In the genomic region with DNA sequence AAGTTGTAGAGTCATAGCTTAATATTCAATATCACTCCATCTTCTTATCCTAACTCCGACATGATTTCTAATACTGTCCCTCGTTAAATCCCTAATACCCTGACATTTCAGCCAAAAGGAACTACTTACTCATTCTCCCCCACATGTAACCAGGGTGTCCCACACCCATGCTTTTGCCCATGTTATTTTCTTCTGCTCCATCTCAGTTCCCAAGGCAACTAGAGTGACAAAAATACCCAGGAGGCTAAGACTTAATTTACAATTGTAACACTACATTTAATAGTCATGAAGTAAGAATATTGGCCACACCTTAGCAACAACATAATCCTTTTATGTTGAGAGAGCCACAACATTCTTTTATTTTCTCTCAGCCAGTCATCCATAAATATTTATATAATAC, we compare ENCODE assay signal across 2 cellular contexts.
TF ChIP-seq lines count a peak whose summit lies in the region.

No MANE protein-coding gene starts in this region.

TF ChIP-seq in A549, 52 proteins besides CTCF, POLR2A, EP300 and RAD21:
- no peak for TF ChIP-seq JUN (IDR thresholded peaks at IDR 0.05)
- no peak for TF ChIP-seq TFCP2L1 (CRISPR knock-in tag; IDR thresholded peaks at IDR 0.05)
- no peak for TF ChIP-seq E2F6 (IDR thresholded peaks at IDR 0.05; ENCODE audit: borderline replicate concordance, low read depth)
- TF ChIP-seq NR3C1 (IDR thresholded peaks at IDR 0.05), result no peak
- TF ChIP-seq ESRRA (IDR thresholded peaks at IDR 0.05; ENCODE audit: borderline replicate concordance, low read length), result no peak
- no peak for TF ChIP-seq TP53 (CRISPR knock-in tag; IDR thresholded peaks at IDR 0.05)
- no peak for TF ChIP-seq CEBPB (IDR thresholded peaks at IDR 0.05)
- TF ChIP-seq EHF (CRISPR knock-in tag; IDR thresholded peaks at IDR 0.05), result no peak
- TF ChIP-seq BHLHE40 (IDR thresholded peaks at IDR 0.05; ENCODE audit: low read depth, low read length), result no peak
- TF ChIP-seq, protein P1, sequence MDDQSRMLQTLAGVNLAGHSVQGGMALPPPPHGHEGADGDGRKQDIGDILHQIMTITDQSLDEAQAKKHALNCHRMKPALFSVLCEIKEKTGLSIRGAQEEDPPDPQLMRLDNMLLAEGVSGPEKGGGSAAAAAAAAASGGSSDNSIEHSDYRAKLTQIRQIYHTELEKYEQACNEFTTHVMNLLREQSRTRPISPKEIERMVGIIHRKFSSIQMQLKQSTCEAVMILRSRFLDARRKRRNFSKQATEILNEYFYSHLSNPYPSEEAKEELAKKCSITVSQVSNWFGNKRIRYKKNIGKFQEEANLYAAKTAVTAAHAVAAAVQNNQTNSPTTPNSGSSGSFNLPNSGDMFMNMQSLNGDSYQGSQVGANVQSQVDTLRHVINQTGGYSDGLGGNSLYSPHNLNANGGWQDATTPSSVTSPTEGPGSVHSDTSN (IDR thresholded peaks at IDR 0.05), result no peak
- TF ChIP-seq PHF8 (IDR thresholded peaks at IDR 0.05; ENCODE audit: borderline replicate concordance, low read depth), result no peak
- no peak for TF ChIP-seq SMC3 (IDR thresholded peaks at IDR 0.05)
- TF ChIP-seq KDM5A (IDR thresholded peaks at IDR 0.05), result no peak
- no peak for TF ChIP-seq NFE2L2 (conservative IDR thresholded peaks at IDR 0.05; ENCODE audit: low read length)
- TF ChIP-seq, protein P2, sequence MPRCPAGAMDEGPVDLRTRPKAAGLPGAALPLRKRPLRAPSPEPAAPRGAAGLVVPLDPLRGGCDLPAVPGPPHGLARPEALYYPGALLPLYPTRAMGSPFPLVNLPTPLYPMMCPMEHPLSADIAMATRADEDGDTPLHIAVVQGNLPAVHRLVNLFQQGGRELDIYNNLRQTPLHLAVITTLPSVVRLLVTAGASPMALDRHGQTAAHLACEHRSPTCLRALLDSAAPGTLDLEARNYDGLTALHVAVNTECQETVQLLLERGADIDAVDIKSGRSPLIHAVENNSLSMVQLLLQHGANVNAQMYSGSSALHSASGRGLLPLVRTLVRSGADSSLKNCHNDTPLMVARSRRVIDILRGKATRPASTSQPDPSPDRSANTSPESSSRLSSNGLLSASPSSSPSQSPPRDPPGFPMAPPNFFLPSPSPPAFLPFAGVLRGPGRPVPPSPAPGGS (IDR thresholded peaks at IDR 0.05), result no peak
TF ChIP-seq in A549: peak in this region for 0.

TF ChIP-seq in SK-N-SH, 30 proteins besides CTCF, POLR2A, EP300 and RAD21:
- no peak for TF ChIP-seq POLR2AphosphoS5 (IDR thresholded peaks at IDR 0.05; ENCODE audit: low read depth, low read length)
- TF ChIP-seq, protein P3, sequence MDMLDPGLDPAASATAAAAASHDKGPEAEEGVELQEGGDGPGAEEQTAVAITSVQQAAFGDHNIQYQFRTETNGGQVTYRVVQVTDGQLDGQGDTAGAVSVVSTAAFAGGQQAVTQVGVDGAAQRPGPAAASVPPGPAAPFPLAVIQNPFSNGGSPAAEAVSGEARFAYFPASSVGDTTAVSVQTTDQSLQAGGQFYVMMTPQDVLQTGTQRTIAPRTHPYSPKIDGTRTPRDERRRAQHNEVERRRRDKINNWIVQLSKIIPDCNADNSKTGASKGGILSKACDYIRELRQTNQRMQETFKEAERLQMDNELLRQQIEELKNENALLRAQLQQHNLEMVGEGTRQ (IDR thresholded peaks at IDR 0.05; ENCODE audit: borderline replicate concordance, low read depth, low read length), result no peak
- TF ChIP-seq, protein P4, sequence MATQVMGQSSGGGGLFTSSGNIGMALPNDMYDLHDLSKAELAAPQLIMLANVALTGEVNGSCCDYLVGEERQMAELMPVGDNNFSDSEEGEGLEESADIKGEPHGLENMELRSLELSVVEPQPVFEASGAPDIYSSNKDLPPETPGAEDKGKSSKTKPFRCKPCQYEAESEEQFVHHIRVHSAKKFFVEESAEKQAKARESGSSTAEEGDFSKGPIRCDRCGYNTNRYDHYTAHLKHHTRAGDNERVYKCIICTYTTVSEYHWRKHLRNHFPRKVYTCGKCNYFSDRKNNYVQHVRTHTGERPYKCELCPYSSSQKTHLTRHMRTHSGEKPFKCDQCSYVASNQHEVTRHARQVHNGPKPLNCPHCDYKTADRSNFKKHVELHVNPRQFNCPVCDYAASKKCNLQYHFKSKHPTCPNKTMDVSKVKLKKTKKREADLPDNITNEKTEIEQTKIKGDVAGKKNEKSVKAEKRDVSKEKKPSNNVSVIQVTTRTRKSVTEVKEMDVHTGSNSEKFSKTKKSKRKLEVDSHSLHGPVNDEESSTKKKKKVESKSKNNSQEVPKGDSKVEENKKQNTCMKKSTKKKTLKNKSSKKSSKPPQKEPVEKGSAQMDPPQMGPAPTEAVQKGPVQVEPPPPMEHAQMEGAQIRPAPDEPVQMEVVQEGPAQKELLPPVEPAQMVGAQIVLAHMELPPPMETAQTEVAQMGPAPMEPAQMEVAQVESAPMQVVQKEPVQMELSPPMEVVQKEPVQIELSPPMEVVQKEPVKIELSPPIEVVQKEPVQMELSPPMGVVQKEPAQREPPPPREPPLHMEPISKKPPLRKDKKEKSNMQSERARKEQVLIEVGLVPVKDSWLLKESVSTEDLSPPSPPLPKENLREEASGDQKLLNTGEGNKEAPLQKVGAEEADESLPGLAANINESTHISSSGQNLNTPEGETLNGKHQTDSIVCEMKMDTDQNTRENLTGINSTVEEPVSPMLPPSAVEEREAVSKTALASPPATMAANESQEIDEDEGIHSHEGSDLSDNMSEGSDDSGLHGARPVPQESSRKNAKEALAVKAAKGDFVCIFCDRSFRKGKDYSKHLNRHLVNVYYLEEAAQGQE (IDR thresholded peaks at IDR 0.05; ENCODE audit: low read depth, low read length), result no peak
- TF ChIP-seq FOXM1 (IDR thresholded peaks at IDR 0.05; ENCODE audit: low read depth), result no peak
- TF ChIP-seq MXI1 (IDR thresholded peaks at IDR 0.05; ENCODE audit: low read depth, low read length), result no peak
- no peak for TF ChIP-seq TEAD4 (IDR thresholded peaks at IDR 0.05; ENCODE audit: borderline replicate concordance, insufficient read depth)
- TF ChIP-seq ELF1 (IDR thresholded peaks at IDR 0.05), result no peak
- TF ChIP-seq GATA2 (CRISPR knock-in tag; IDR thresholded peaks at IDR 0.05), result no peak
- no peak for TF ChIP-seq CHD2 (IDR thresholded peaks at IDR 0.05; ENCODE audit: low read length, partially characterized antibody)
- no peak for TF ChIP-seq EZH2phosphoT487 (IDR thresholded peaks at IDR 0.05; ENCODE audit: borderline replicate concordance, low read depth)
- TF ChIP-seq RCOR1 (IDR thresholded peaks at IDR 0.05; ENCODE audit: low read length), result no peak
- no peak for TF ChIP-seq SMC3 (IDR thresholded peaks at IDR 0.05; ENCODE audit: low read depth, low read length)
- TF ChIP-seq, protein P1 (IDR thresholded peaks at IDR 0.05), result no peak
- TF ChIP-seq, protein P5, sequence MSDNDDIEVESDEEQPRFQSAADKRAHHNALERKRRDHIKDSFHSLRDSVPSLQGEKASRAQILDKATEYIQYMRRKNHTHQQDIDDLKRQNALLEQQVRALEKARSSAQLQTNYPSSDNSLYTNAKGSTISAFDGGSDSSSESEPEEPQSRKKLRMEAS (IDR thresholded peaks at IDR 0.05; ENCODE audit: low read depth), result no peak
